ENCODE assay signal across 8 cellular contexts in genomic region chr11:68314203-68314885, GRCh38. TPM values are rescaled to one million over a fixed set of nuclear protein-coding genes. Genes with fewer than 3 reads are reported as not detected.
A peak's percentile ranks its signal among the peaks of the same experiment; 100 is the strongest.
DNase-seq lines count a peak whose midpoint lies in the region; ATAC-seq and TF ChIP-seq lines count a peak whose summit lies in the region.

No MANE protein-coding gene starts in this region.

- peak overlapping the region; percentile 96 for H3K27ac Mint-ChIP-seq in progenitor cell of endocrine pancreas

- peak overlapping the region; percentile 88 for H3K4me3 Mint-ChIP-seq in progenitor cell of endocrine pancreas (ENCODE audit: low read depth)

- H3K27me3 Mint-ChIP-seq in progenitor cell of endocrine pancreas = no peaks in the 10 kb centered on the region

- WGBS in esophagus squamous epithelium, 2 donors = 12 to 28% methylated on average over 13 to 17 of the region's 17 CpGs

- H3K27me3 ChIP-seq in Peyer's patch = no peaks in the 10 kb centered on the region
- H3K27me3 ChIP-seq in esophagus squamous epithelium = no peaks in the 10 kb centered on the region

- H3K9me3 ChIP-seq in Peyer's patch = no peaks in the 10 kb centered on the region
- H3K9me3 ChIP-seq in esophagus squamous epithelium = no peaks in the 10 kb centered on the region

- H3K36me3 ChIP-seq in Peyer's patch (no peaks in the 10 kb centered on the region), esophagus squamous epithelium (no peaks in the 10 kb centered on the region)

- H3K27ac ChIP-seq in Peyer's patch (peak overlapping the region; percentile 31 to 92 (median 80)), esophagus squamous epithelium (peak overlapping the region; percentile 79 to 90 (median 86))

- TF ChIP-seq CTCF in Peyer's patch (IDR thresholded peaks at IDR 0.05) (no peak), esophagus squamous epithelium (IDR thresholded peaks at IDR 0.05) (no peak), progenitor cell of endocrine pancreas (IDR thresholded peaks at IDR 0.05; ENCODE audit: unreplicated experiment) (no peak)

- peaks cover 0 to 42% (median 4%) of the 10 kb centered on the region in 4 donors for H3K4me1 ChIP-seq in Peyer's patch
- H3K4me1 ChIP-seq in esophagus squamous epithelium = peaks cover 27 to 58% (median 29%) of the 10 kb centered on the region in 3 donors

- peaks cover 31% of the 10 kb centered on the region for H3K4me1 Mint-ChIP-seq in progenitor cell of endocrine pancreas (ENCODE audit: low read depth)

- peak overlapping the region in 3 of 4 donors; percentile 58 to 94 (median 90) for H3K4me3 ChIP-seq in Peyer's patch
- peak overlapping the region; percentile 53 to 79 (median 70) for H3K4me3 ChIP-seq in esophagus squamous epithelium

- H3K9me3 Mint-ChIP-seq in progenitor cell of endocrine pancreas (ENCODE audit: low read depth) = no peaks in the 10 kb centered on the region

- H3K36me3 Mint-ChIP-seq in progenitor cell of endocrine pancreas (ENCODE audit: insufficient read depth) = no peaks in the 10 kb centered on the region

- no peak for ATAC-seq in GM18873 (IDR thresholded peaks at IDR 0.05; ENCODE audit: low FRiP score, unreplicated experiment)

- intact Hi-C loops in esophagus squamous epithelium (cut with DNase I) = loop anchor here (10.0 kb wide), 1 partner anchor 60 kb away; no protein-coding TSS in a partner anchor

- DNase-seq in ELF-1 (ENCODE audit: low read depth, low spot score) (peak; percentile 45), Peyer's patch (peak in 1 of 3 donors; percentile 59), esophagus squamous epithelium (lab: John Stamatoyannopoulos, UW) (no peak), progenitor cell of endocrine pancreas (ENCODE audit: low spot score, unreplicated experiment) (no peak), NCI-H1694 treated with DMSO at 0.1 percent for 48 hours (lab: John Stamatoyannopoulos, UW) (no peak), activated gamma-delta T cell (lab: John Stamatoyannopoulos, UW) (no peak), foreskin melanocyte (no peak)

- TF ChIP-seq POLR2A in Peyer's patch (IDR thresholded peaks at IDR 0.05) (no peak), esophagus squamous epithelium (IDR thresholded peaks at IDR 0.05) (no peak)

RNA-seq across cellular contexts. Expression of gene LRP5, which starts 2.0 kb away (rescaled TPM):
- total RNA-seq in Peyer's patch (100 to 1,000 TPM; 149 to 196 (median 168) TPM), esophagus squamous epithelium (10 to 100 TPM; 13.7 to 24.0 (median 20.9) TPM), progenitor cell of endocrine pancreas (114 and 115 TPM in 2 replicates)

RNA-seq across cellular contexts. Expression of gene C11orf24, which starts 42.6 kb away (rescaled TPM):
- total RNA-seq in Peyer's patch (100 to 1,000 TPM in 3 of 4 donors, 10 to 100 TPM in 1; 79.2 to 198 (median 183) TPM), esophagus squamous epithelium (10 to 100 TPM; 11.4 to 23.3 (median 12.6) TPM), progenitor cell of endocrine pancreas (35.1 and 35.3 TPM in 2 replicates)
